14 cellular contexts compared by ENCODE assay signal in the genomic region with DNA sequence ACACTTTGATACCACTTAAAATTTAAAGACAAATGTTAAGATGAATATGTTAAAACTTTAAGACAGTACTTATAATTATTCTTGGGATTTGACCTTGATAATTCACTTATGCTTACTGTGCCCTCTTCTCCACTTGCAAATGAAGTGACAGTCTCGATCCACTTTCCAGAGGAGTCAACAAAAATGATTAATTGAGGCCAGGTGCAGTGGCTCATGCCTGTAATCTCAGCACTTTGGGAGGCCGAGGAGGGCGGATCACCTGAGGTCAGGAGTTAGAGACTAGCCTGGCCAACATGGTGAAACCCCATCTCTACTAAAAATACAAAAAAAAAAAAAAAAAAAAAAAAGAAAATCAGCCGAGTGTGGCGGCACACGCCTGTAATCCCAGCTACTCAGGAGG. TPM values are rescaled to one million over a fixed set of nuclear protein-coding genes. Genes with fewer than 3 reads are reported as not detected.
"Had no signal": no experiment of that assay in that cellular context is flagged by ENCODE, and none has a peak within 500 bp of the region (broad histone marks: within the 10 kb centered on the region; RNA-seq: fewer than 3 reads in every experiment).

No MANE protein-coding gene starts in this region.

RNA-seq across cellular contexts. Expression of gene ZPLD1, which starts 52.6 kb away (rescaled TPM):
- total RNA-seq: activated B cell treated with CpG ODN at 0.5 μM for 24 hours; activated CD4-positive, alpha-beta memory T cell treated with anti-CD3 and anti-CD28 coated beads for 36 hours; activated CD4-positive, alpha-beta T cell treated with anti-CD3 and anti-CD28 coated beads, Interleukin-2, amount 10 ng/mL, durations not matched to agents 24 days and 14 days; activated CD8-positive, alpha-beta memory T cell treated with anti-CD3 and anti-CD28 coated beads for 36 hours; activated CD8-positive, alpha-beta T cell treated with anti-CD3 and anti-CD28 coated beads for 36 hours; activated naive CD4-positive, alpha-beta T cell treated with anti-CD3 and anti-CD28 coated beads for 36 hours; activated naive CD4-positive, alpha-beta T cell treated with anti-CD3 and anti-CD28 coated beads, Interleukin-2, amount 50 U/mL, for 72 hours; activated naive CD8-positive, alpha-beta T cell treated with anti-CD3 and anti-CD28 coated beads for 36 hours; activated T-cell treated with anti-CD3 and anti-CD28 coated beads, Interleukin-2, amount 50 U/mL, for 4 hours; activated T-helper 1 cell treated with anti-CD3 and anti-CD28 coated beads, Interleukin-12 subunit alpha, Interleukin-12 subunit beta, Interleukin-2, Interleukin-4 antibody, amounts not matched to agents 30 ng/mL and 10 ng/mL and 1 ng/mL, durations not matched to agents 14 hours and 24 hours and 36 hours; cardiac septum; T-helper 1 cell treated with Interleukin-12 subunit alpha and Interleukin-12 subunit beta and Interleukin-4 antibody, amounts not matched to agents 30 ng/mL and 1 ng/mL, for 36 hours; T-helper 17 cell; T-helper 2 cell treated with Interferon-gamma antibody and Interleukin-4, amounts not matched to agents 100 ng/mL and 5 ng/mL, for 36 hours had no signal
